Comparison of ENCODE assay signal across 8 cellular contexts in genomic region chr19:35740423-35741215, GRCh38. TPM values are rescaled to one million over a fixed set of nuclear protein-coding genes. Genes with fewer than 3 reads are reported as not detected.
A peak's percentile ranks its signal among the peaks of the same experiment; 100 is the strongest.
DNase-seq lines count a peak whose midpoint lies in the region; ATAC-seq and TF ChIP-seq lines count a peak whose summit lies in the region.

No MANE protein-coding gene starts in this region.

- peak; percentile 43 to 45 for TF ChIP-seq POLR2A in tibial nerve (IDR thresholded peaks at IDR 0.05)

- H3K27me3 Mint-ChIP-seq in activated naive CD8-positive, alpha-beta T cell = no peaks in the 10 kb centered on the region

- H3K9ac ChIP-seq in parathyroid adenoma = no peak overlapping the region

- H3K9me3 ChIP-seq in parathyroid adenoma (ENCODE audit: control insufficient read depth, low read length) (no peaks in the 10 kb centered on the region), tibial nerve (no peaks in the 10 kb centered on the region)

- DNase-seq in GM10266 (ENCODE audit: extremely low spot score) (peak; percentile 98), NCI-H1092 treated with DMSO at 0.1 percent for 48 hours (lab: John Stamatoyannopoulos, UW) (peak; percentile 96), Right ventricle myocardium inferior (ENCODE audit: missing footprints) (peak; percentile 99), tibial nerve (ENCODE audit: low spot score in 2 of 2) (peak; percentile 97 to 98)

- H3K4me1 ChIP-seq in parathyroid adenoma (peaks cover 8% of the 10 kb centered on the region), tibial nerve (peaks cover 0 to 33% (median 23%) of the 10 kb centered on the region in 4 donors)

- peaks cover 48% of the 10 kb centered on the region for H3K4me1 Mint-ChIP-seq in activated naive CD8-positive, alpha-beta T cell (ENCODE audit: low read depth)

- H3K4me3 ChIP-seq in parathyroid adenoma (ENCODE audit: low read depth, low read length) (peak overlapping the region; percentile 70), tibial nerve (peak overlapping the region; percentile 42 to 87 (median 70))

- H3K36me3 ChIP-seq in parathyroid adenoma (ENCODE audit: control insufficient read depth, insufficient read depth, low read length) (no peaks in the 10 kb centered on the region), tibial nerve (peaks cover 3 to 42% (median 4%) of the 10 kb centered on the region in 3 donors)

- H3K27ac Mint-ChIP-seq in activated naive CD8-positive, alpha-beta T cell = peak overlapping the region; percentile 93

- ATAC-seq in HG02610 (IDR thresholded peaks at IDR 0.05; ENCODE audit: unreplicated experiment) (peak; percentile 66), SK-N-SH treated with all-trans-retinoic acid at 6 μM for 48 hours (peak; percentile 87), Right ventricle myocardium inferior (peak; percentile 90)

- TF ChIP-seq EP300 in tibial nerve (IDR thresholded peaks at IDR 0.05) = peak; percentile 80 to 82

- H3K79me2 ChIP-seq in parathyroid adenoma = no peaks in the 10 kb centered on the region

- peak overlapping the region; percentile 72 for H3K27ac ChIP-seq in parathyroid adenoma
- H3K27ac ChIP-seq in tibial nerve = peak overlapping the region; percentile 63 to 90 (median 83)

- H2AFZ ChIP-seq in parathyroid adenoma = peak overlapping the region; percentile 89

- peak overlapping the region; percentile 94 for H3K4me3 Mint-ChIP-seq in activated naive CD8-positive, alpha-beta T cell

- TF ChIP-seq CTCF in GM10266 (IDR thresholded peaks at IDR 0.05; ENCODE audit: control insufficient read depth, insufficient read depth, low read depth, missing control alignments) (peak; percentile 29), parathyroid adenoma (IDR thresholded peaks at IDR 0.05) (peak; percentile 5), tibial nerve (IDR thresholded peaks at IDR 0.05) (peak in 2 of 5 experiments; percentile 18 to 28)

- WGBS in tibial nerve, 2 donors = 0% methylated on average over 56 to 60 of the region's 63 CpGs

- peak overlapping the region; percentile 96 for H3K4me2 ChIP-seq in parathyroid adenoma (ENCODE audit: low read length)

- no peaks in the 10 kb centered on the region for H3K9me3 Mint-ChIP-seq in activated naive CD8-positive, alpha-beta T cell (ENCODE audit: low read depth)

- H3K36me3 Mint-ChIP-seq in activated naive CD8-positive, alpha-beta T cell = peaks cover 5% of the 10 kb centered on the region

- intact Hi-C loops in Right ventricle myocardium inferior (cut with DNase I) = loop anchor here (10.0 kb wide), 1 partner anchor 374 kb away; the partner anchor contains the start of genes OVOL3, POLR2I and TBCB

- H3K27me3 ChIP-seq in parathyroid adenoma (ENCODE audit: control insufficient read depth, insufficient read depth, low read length) = no peaks in the 10 kb centered on the region
- no peaks in the 10 kb centered on the region for H3K27me3 ChIP-seq in tibial nerve

TF ChIP-seq in SK-N-SH treated with all-trans-retinoic acid at 6 μM for 48 hours, 23 proteins besides CTCF, POLR2A, EP300 and RAD21:
- peak; percentile 42; the same call in 1 of the 2 replicates for TF ChIP-seq TCF4 (CRISPR knock-in tag; IDR thresholded peaks at IDR 0.05; ENCODE audit: borderline replicate concordance)
- TF ChIP-seq SNAI2 (CRISPR knock-in tag; IDR thresholded peaks at IDR 0.05) = no peak
- 0 out of 2 replicates have a peak, but pooled peaks have one; percentile 43 for TF ChIP-seq GLIS3 (CRISPR knock-in tag; IDR thresholded peaks at IDR 0.05)
- TF ChIP-seq TSHZ2 (CRISPR knock-in tag; IDR thresholded peaks at IDR 0.05) = peak; percentile 16; the same call in 1 of the 2 replicates

RNA-seq across cellular contexts. Expression of gene IGFLR1, which starts 1.6 kb away (rescaled TPM):
- total RNA-seq in Right ventricle myocardium inferior = 5.1 TPM
- total RNA-seq in tibial nerve = 10 to 100 TPM in 2 of 4 donors, 1 to 10 TPM in 2; 4.8 to 25.5 (median 10.7) TPM

RNA-seq across cellular contexts. Expression of gene U2AF1L4, which starts 4.6 kb away (rescaled TPM):
- total RNA-seq in Right ventricle myocardium inferior (19.5 TPM), tibial nerve (10 to 100 TPM; 17.8 to 51.1 (median 43.2) TPM)

RNA-seq across cellular contexts. Expression of gene PSENEN, which starts 4.8 kb away (rescaled TPM):
- total RNA-seq in Right ventricle myocardium inferior (44.7 TPM), tibial nerve (10 to 100 TPM; 33.1 to 46.7 (median 40.3) TPM)

RNA-seq across cellular contexts. Expression of gene LIN37, which starts 7.8 kb away (rescaled TPM):
- 8.2 TPM for total RNA-seq in Right ventricle myocardium inferior
- 10 to 100 TPM; 18.1 to 32.7 (median 20.6) TPM for total RNA-seq in tibial nerve

RNA-seq across cellular contexts. Expression of gene HSPB6, which starts 16.2 kb away (rescaled TPM):
- 662 TPM for total RNA-seq in Right ventricle myocardium inferior
- 100 to 1,000 TPM in 3 of 4 donors, 10 to 100 TPM in 1; 85.2 to 190 (median 124) TPM for total RNA-seq in tibial nerve

Comparison
In these comparisons a context has a peak if more than half of its experiments do, and no peak if none do; other contexts are left out.
1. Peak in every context shown above with its lines: DNase-seq, ATAC-seq, H3K4me3 ChIP-seq and H3K27ac ChIP-seq.